ENCODE assay signal across 9 cellular contexts in genomic region chr20:35329435-35330139, GRCh38. TPM values are rescaled to one million over a fixed set of nuclear protein-coding genes. Genes with fewer than 3 reads are reported as not detected.
DNase-seq lines count a peak whose midpoint lies in the region; ATAC-seq and TF ChIP-seq lines count a peak whose summit lies in the region.
"Had no signal": no experiment of that assay in that cellular context is flagged by ENCODE, and none has a peak within 500 bp of the region (broad histone marks: within the 10 kb centered on the region; RNA-seq: fewer than 3 reads in every experiment).

No MANE protein-coding gene starts in this region.

- DNase-seq in DMS53 (lab: John Stamatoyannopoulos, UW) = peak; percentile 63
- peak; percentile 79 for DNase-seq in HT1080 (ENCODE audit: low read depth)
- peak; percentile 30 for DNase-seq in SKM-1 treated with dmso at 0.1 percent for 144 hours (lab: John Stamatoyannopoulos, UW; ENCODE audit: unreplicated experiment)
- peak; percentile 69 for DNase-seq in dermis blood vessel endothelial cell
- DNase-seq in psoas muscle = peak; percentile 42 to 60
- DNase-seq in tibial artery = no peak

- ATAC-seq in psoas muscle = peak; percentile 72 to 81 (median 76)
- no peak for ATAC-seq in GM21717 (IDR thresholded peaks at IDR 0.05; ENCODE audit: unreplicated experiment)
- ATAC-seq in GM21619 (IDR thresholded peaks at IDR 0.05; ENCODE audit: unreplicated experiment) = no peak

- peak; percentile 47 for TF ChIP-seq CTCF in psoas muscle (IDR thresholded peaks at IDR 0.05)
- TF ChIP-seq CTCF in tibial artery (IDR thresholded peaks at IDR 0.05) = peak in 1 of 2 experiments; percentile 26

- intact Hi-C loops in psoas muscle (cut with DNase I) (loop anchor here in 1 of 2 donors (5.0 kb wide), 1 partner anchor 38 kb away; no protein-coding TSS in a partner anchor), tibial artery (cut with DNase I; ENCODE audit: low total_unique reads) (no loop called here)

- H3K9me3 ChIP-seq in psoas muscle (no peaks in the 10 kb centered on the region), tibial artery (no peaks in the 10 kb centered on the region)
- H3K9me3 ChIP-seq: neutrophil had no signal

- no peaks in the 10 kb centered on the region for H3K36me3 ChIP-seq in psoas muscle (ENCODE audit: insufficient read depth in 1 of 2, low read depth in 1 of 2)
- no peaks in the 10 kb centered on the region for H3K36me3 ChIP-seq in tibial artery
- H3K36me3 ChIP-seq: neutrophil had no signal

- H3K27ac ChIP-seq in psoas muscle (no peak overlapping the region), tibial artery (no peak overlapping the region)
- H3K27ac ChIP-seq: neutrophil had no signal

- H3K4me1 ChIP-seq in psoas muscle = peaks cover 30% of the 10 kb centered on the region
- H3K4me1 ChIP-seq in tibial artery = no peaks in the 10 kb centered on the region

- WGBS in psoas muscle, 3 donors = 81 to 89% (median 85%) methylated on average over 4 of the region's 4 CpGs

- H3K4me3 ChIP-seq in psoas muscle = no peak overlapping the region
- H3K4me3 ChIP-seq in tibial artery = no peak overlapping the region

- no peaks in the 10 kb centered on the region for H3K27me3 ChIP-seq in psoas muscle (ENCODE audit: insufficient read depth in 3 of 3, low read length in 2 of 3)
- no peaks in the 10 kb centered on the region for H3K27me3 ChIP-seq in tibial artery
- H3K27me3 ChIP-seq: neutrophil had no signal

RNA-seq across cellular contexts. Expression of gene FAM83C, which starts 37.4 kb away (rescaled TPM):
- total RNA-seq in HT1080 (2014; rRNA removed; shearing (Covaris generic)) = not detected in 2 replicates
- 0.02 TPM in 1 of 2 replicates, not detected in the other for polyA plus RNA-seq in HT1080 (2015; cell fraction: cytosol; rRNA removed)
- polyA plus RNA-seq in HT1080 (2015; cell fraction: nucleus; rRNA removed) = 0.05 TPM in 1 of 2 replicates, not detected in the other
- not detected in 2 replicates for total RNA-seq in dermis blood vessel endothelial cell
- total RNA-seq in psoas muscle = not detected
- under 1 TPM; 0.04 to 0.07 (median 0.04) TPM for polyA plus RNA-seq in psoas muscle

RNA-seq across cellular contexts. Expression of gene EIF6, which starts 45.0 kb away (rescaled TPM):
- total RNA-seq in HT1080 (2014; rRNA removed; shearing (Covaris generic)) = 516 and 620 TPM in 2 replicates
- polyA plus RNA-seq in HT1080 (2015; cell fraction: cytosol; rRNA removed) = 246 and 320 TPM in 2 replicates
- 273 and 299 TPM in 2 replicates for polyA plus RNA-seq in HT1080 (2015; cell fraction: nucleus; rRNA removed)
- 147 and 186 TPM in 2 replicates for total RNA-seq in dermis blood vessel endothelial cell
- total RNA-seq in psoas muscle = 10 to 100 TPM; 44.3 to 65.5 (median 52.6) TPM
- polyA plus RNA-seq in psoas muscle = 100 to 1,000 TPM in 1 of 3 donors, 10 to 100 TPM in 2; 63.0 to 169 (median 71.1) TPM

RNA-seq across cellular contexts. Expression of gene MMP24OS, which starts 51.7 kb away (rescaled TPM):
- 26.4 and 38.1 TPM in 2 replicates for total RNA-seq in HT1080 (2014; rRNA removed; shearing (Covaris generic))
- 48.7 and 61.6 TPM in 2 replicates for polyA plus RNA-seq in HT1080 (2015; cell fraction: cytosol; rRNA removed)
- polyA plus RNA-seq in HT1080 (2015; cell fraction: nucleus; rRNA removed) = 43.3 and 52.6 TPM in 2 replicates
- total RNA-seq in dermis blood vessel endothelial cell (7.3 TPM in 2 replicates), psoas muscle (10 to 100 TPM; 25.1 to 40.6 (median 27.2) TPM)
- polyA plus RNA-seq in psoas muscle = 10 to 100 TPM; 10.4 to 22.5 (median 19.3) TPM

Comparison
In these comparisons a context has a peak if more than half of its experiments do, and no peak if none do; other contexts are left out.
1. DNase-seq: peak in DMS53 (single experiment), HT1080 (single experiment), SKM-1 treated with dmso at 0.1 percent for 144 hours (single experiment), dermis blood vessel endothelial cell (single experiment) and psoas muscle (2 of 2); none in tibial artery (0 of 2).
2. ATAC-seq: peak in psoas muscle (4 of 4); none in GM21717 (single experiment) and GM21619 (single experiment).